ENCODE assay signal across 13 cellular contexts in genomic region chr3:107794664-107795443, GRCh38.
DNase-seq lines count a peak whose midpoint lies in the region; ATAC-seq and TF ChIP-seq lines count a peak whose summit lies in the region.
"Had no signal": no experiment of that assay in that cellular context is flagged by ENCODE, and none has a peak within 500 bp of the region (broad histone marks: within the 10 kb centered on the region; RNA-seq: fewer than 3 reads in every experiment).

No MANE protein-coding gene starts in this region.

- H3K9me3 ChIP-seq in heart right ventricle: no peaks in the 10 kb centered on the region

- peak; percentile 54 for TF ChIP-seq CTCF in VCaP (conservative IDR thresholded peaks at IDR 0.05)
- TF ChIP-seq CTCF in heart right ventricle (IDR thresholded peaks at IDR 0.05): peak in 7 of 9 donors; percentile 18 to 49 (median 27)

- H3K36me3 Mint-ChIP-seq in stimulated activated naive B cell treated with anti-CD40 and anti-IgM and Interleukin-4, amounts not matched to agents 10 μg/mL and 1 μg/mL and 100 μg/mL, for 72 hours: peaks cover 29 to 52% of the 10 kb centered on the region in 2 donors

- no peaks in the 10 kb centered on the region for H3K27me3 Mint-ChIP-seq in stimulated activated naive B cell treated with anti-CD40 and anti-IgM and Interleukin-4, amounts not matched to agents 10 μg/mL and 1 μg/mL and 100 μg/mL, for 72 hours
- H3K27me3 Mint-ChIP-seq: effector memory CD8-positive, alpha-beta T cell; type B pancreatic cell had no signal

- no peak overlapping the region for H3K4me3 Mint-ChIP-seq in stimulated activated naive B cell treated with anti-CD40 and anti-IgM and Interleukin-4, amounts not matched to agents 10 μg/mL and 1 μg/mL and 100 μg/mL, for 72 hours
- H3K4me3 Mint-ChIP-seq: activated T-cell treated with anti-CD3 and anti-CD28 coated beads, Interleukin-2, amount 50 U/mL, for 4 hours; effector memory CD8-positive, alpha-beta T cell; type B pancreatic cell had no signal

- peaks cover 0 to 57% (median 7%) of the 10 kb centered on the region in 9 donors for H3K36me3 ChIP-seq in heart right ventricle

- ATAC-seq in heart right ventricle: peak; percentile 39 to 88 (median 68)
- no peak for ATAC-seq in stimulated activated naive B cell treated with anti-CD40 and anti-IgM and Interleukin-4, amounts not matched to agents 10 μg/mL and 1 μg/mL and 100 μg/mL, for 72 hours (replicated peaks)
- ATAC-seq in GM21576 (IDR thresholded peaks at IDR 0.05; ENCODE audit: unreplicated experiment): no peak
- ATAC-seq in GM21515 (IDR thresholded peaks at IDR 0.05; ENCODE audit: unreplicated experiment): no peak
- no peak for ATAC-seq in GM19452 (IDR thresholded peaks at IDR 0.05; ENCODE audit: unreplicated experiment)
- ATAC-seq: activated T-cell treated with anti-CD3 and anti-CD28 coated beads, Interleukin-2, amount 50 U/mL, for 4 hours; effector memory CD8-positive, alpha-beta T cell; GM12878 had no signal

- peak; percentile 10 for DNase-seq in NCI-H146 (lab: John Stamatoyannopoulos, UW)
- no peak for DNase-seq in NCI-H146 treated with DMSO at 0.1 percent for 48 hours (lab: John Stamatoyannopoulos, UW; ENCODE audit: unreplicated experiment)
- no peak for DNase-seq in heart right ventricle
- DNase-seq in stimulated activated naive B cell treated with anti-CD40 and anti-IgM and Interleukin-4, amounts not matched to agents 10 μg/mL and 1 μg/mL and 100 μg/mL, for 72 hours: no peak
- DNase-seq: activated T-cell treated with anti-CD3 and anti-CD28 coated beads, Interleukin-2, amount 50 U/mL, for 4 hours; effector memory CD8-positive, alpha-beta T cell had no signal

- H3K4me1 ChIP-seq in heart right ventricle: peaks cover 0 to 20% (median 5%) of the 10 kb centered on the region in 9 donors

- H3K27ac ChIP-seq in VCaP (no peak overlapping the region), heart right ventricle (peak overlapping the region in 6 of 10 donors; percentile 6 to 55 (median 14))

- no peak overlapping the region for H3K4me3 ChIP-seq in heart right ventricle
- H3K4me3 ChIP-seq: GM12878, lung had no signal

- intact Hi-C loops in heart right ventricle (cut with DNase I): no loop called here

- peaks cover 16 to 35% of the 10 kb centered on the region in 2 donors for H3K4me1 Mint-ChIP-seq in stimulated activated naive B cell treated with anti-CD40 and anti-IgM and Interleukin-4, amounts not matched to agents 10 μg/mL and 1 μg/mL and 100 μg/mL, for 72 hours

- H3K27ac Mint-ChIP-seq in stimulated activated naive B cell treated with anti-CD40 and anti-IgM and Interleukin-4, amounts not matched to agents 10 μg/mL and 1 μg/mL and 100 μg/mL, for 72 hours: peak overlapping the region; percentile 27
- H3K27ac Mint-ChIP-seq: type B pancreatic cell had no signal

- peaks cover 7 to 8% of the 10 kb centered on the region in 2 donors for H3K9me3 Mint-ChIP-seq in stimulated activated naive B cell treated with anti-CD40 and anti-IgM and Interleukin-4, amounts not matched to agents 10 μg/mL and 1 μg/mL and 100 μg/mL, for 72 hours
- H3K9me3 Mint-ChIP-seq: activated T-cell treated with anti-CD3 and anti-CD28 coated beads, Interleukin-2, amount 50 U/mL, for 4 hours; effector memory CD8-positive, alpha-beta T cell; type B pancreatic cell had no signal

- 81 to 85% methylated on average over 8 of the region's 8 CpGs for WGBS in heart right ventricle, 2 donors

- no peaks in the 10 kb centered on the region for H3K27me3 ChIP-seq in heart right ventricle

Comparison
In these comparisons a context has a peak if more than half of its experiments do, and no peak if none do; other contexts are left out.
1. ATAC-seq: peak in heart right ventricle (8 of 8); none in stimulated activated naive B cell treated with anti-CD40 and anti-IgM and Interleukin-4, amounts not matched to agents 10 μg/mL and 1 μg/mL and 100 μg/mL, for 72 hours (0 of 2), GM21576 (single experiment), GM21515 (single experiment) and GM19452 (single experiment).